Comparison of ENCODE assay signal across 16 cellular contexts in the genomic region with DNA sequence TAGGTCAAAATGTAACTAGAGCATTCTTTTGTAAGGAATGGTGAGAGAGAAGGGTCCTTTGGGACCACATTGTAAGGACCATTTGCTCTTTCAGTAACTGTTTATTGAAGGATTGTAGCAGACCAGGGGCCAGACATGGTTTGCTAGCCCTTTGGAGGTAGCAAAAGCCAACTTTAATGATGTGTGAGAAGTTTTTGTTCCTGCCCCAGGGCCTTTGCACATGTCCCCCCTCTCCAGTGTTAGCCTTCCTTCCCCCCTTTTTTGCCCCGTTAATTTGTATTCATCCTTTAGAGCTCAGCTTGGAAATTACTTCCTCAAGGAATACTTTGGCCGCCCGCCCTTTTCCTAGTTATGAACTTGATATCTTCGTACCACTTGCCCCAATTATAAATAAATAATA.
"Had no signal": no experiment of that assay in that cellular context is flagged by ENCODE, and none has a peak within 500 bp of the region (broad histone marks: within the 10 kb centered on the region; RNA-seq: fewer than 3 reads in every experiment).

No MANE protein-coding gene starts in this region.

- H3K4me2 ChIP-seq: neural progenitor cell, SK-N-SH had no signal

- DNase-seq: activated B cell treated with CpG ODN at 0.5 μM for 24 hours; activated CD4-positive, alpha-beta T cell treated with anti-CD3 and anti-CD28 coated beads for 48 hours; activated CD8-positive, alpha-beta memory T cell treated with anti-CD3 and anti-CD28 coated beads, Interleukin-2, amount 50 U/mL, for 4 hours; activated gamma-delta T cell; activated T-cell treated with anti-CD3 and anti-CD28 coated beads, Interleukin-2, amount 50 U/mL, for 48 hours; dorsolateral prefrontal cortex; left colon; midbrain; SK-N-SH; stimulated activated naive B cell treated with anti-CD40 and anti-IgM and Interleukin-4, amounts not matched to agents 10 μg/mL and 1 μg/mL and 100 μg/mL, for 72 hours; T-helper 9 cell had no signal

- H3K9ac ChIP-seq: neural progenitor cell, parathyroid adenoma, SK-N-SH had no signal

- FAIRE-seq: islet of Langerhans had no signal

- H3K36me3 ChIP-seq: neural progenitor cell, tibial nerve, vagina had no signal

- H3K4me3 ChIP-seq: dorsolateral prefrontal cortex, neural progenitor cell, tibial nerve, vagina had no signal

- H3K9me3 ChIP-seq: SK-N-SH, tibial nerve, vagina had no signal

- H3K27me3 ChIP-seq: dorsolateral prefrontal cortex, neural progenitor cell, tibial nerve, vagina had no signal

- H2AFZ ChIP-seq: neural progenitor cell, parathyroid adenoma had no signal

- H3K27ac ChIP-seq: neural progenitor cell, parathyroid adenoma, vagina had no signal
